Comparison of ENCODE assay signal across 1 cellular context in genomic region chr3:124760601-124761000, GRCh38.
TF ChIP-seq lines count a peak whose summit lies in the region.

No MANE protein-coding gene starts in this region.

TF ChIP-seq in H1, 55 proteins besides CTCF, POLR2A, EP300 and RAD21 (continued from another document):
- TF ChIP-seq USF2 (IDR thresholded peaks at IDR 0.05; ENCODE audit: low read length) (no peak), TBP (IDR thresholded peaks at IDR 0.05; ENCODE audit: low read depth, low read length) (no peak), CBX8 (IDR thresholded peaks at IDR 0.05; ENCODE audit: borderline replicate concordance, low read depth, low read length) (no peak), ATF3 (IDR thresholded peaks at IDR 0.05; ENCODE audit: insufficient read depth, low read depth, low read length) (no peak)
